1 cellular context compared by ENCODE assay signal in the genomic region with DNA sequence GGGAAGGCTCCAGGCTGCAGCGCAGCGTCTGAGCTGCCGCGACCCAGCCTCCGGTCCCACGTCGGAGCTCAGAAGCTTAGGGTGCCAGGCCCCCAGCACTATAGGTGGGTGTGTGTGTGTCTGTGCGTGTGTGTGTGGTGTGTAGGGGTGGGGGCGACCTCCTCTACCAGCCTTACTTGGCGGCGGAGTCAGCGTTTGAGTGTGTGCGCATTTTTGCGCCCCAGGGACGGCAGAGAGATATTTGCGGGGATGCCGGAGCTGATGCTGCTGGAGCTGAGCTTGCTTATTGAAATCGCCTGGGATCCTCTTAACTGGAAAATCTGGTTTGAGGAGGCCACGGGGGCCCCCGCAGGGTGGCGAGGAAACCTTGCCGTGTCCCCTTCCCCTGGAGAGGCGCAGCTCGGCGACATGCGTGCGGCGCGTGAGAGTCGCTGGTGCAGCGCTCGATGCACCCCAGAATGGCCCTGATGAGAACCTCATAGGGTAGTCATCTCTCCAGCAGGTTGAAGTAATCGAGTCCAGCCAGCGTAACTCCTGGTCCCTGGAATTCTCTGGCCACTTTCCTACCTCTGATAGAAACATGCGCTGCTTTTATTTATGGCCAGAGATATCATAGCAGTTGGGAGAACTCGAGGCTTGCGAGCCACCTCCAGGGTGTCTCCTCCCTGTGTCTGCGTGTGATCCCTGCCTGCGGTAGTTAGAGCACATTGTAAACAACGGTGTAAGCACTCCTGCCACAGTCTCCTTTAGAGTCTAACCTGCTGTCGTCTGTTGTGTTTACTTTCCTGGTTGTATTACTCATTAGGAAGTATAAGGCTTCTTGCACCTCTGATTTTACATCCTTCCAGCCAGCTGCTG.
TF ChIP-seq lines count a peak whose summit lies in the region.

No MANE protein-coding gene starts in this region.

TF ChIP-seq in WTC11, 78 proteins besides CTCF, POLR2A, EP300 and RAD21 (continued from another document):
- TF ChIP-seq, protein P1, sequence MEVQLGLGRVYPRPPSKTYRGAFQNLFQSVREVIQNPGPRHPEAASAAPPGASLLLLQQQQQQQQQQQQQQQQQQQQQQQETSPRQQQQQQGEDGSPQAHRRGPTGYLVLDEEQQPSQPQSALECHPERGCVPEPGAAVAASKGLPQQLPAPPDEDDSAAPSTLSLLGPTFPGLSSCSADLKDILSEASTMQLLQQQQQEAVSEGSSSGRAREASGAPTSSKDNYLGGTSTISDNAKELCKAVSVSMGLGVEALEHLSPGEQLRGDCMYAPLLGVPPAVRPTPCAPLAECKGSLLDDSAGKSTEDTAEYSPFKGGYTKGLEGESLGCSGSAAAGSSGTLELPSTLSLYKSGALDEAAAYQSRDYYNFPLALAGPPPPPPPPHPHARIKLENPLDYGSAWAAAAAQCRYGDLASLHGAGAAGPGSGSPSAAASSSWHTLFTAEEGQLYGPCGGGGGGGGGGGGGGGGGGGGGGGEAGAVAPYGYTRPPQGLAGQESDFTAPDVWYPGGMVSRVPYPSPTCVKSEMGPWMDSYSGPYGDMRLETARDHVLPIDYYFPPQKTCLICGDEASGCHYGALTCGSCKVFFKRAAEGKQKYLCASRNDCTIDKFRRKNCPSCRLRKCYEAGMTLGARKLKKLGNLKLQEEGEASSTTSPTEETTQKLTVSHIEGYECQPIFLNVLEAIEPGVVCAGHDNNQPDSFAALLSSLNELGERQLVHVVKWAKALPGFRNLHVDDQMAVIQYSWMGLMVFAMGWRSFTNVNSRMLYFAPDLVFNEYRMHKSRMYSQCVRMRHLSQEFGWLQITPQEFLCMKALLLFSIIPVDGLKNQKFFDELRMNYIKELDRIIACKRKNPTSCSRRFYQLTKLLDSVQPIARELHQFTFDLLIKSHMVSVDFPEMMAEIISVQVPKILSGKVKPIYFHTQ (CRISPR knock-in tag; IDR thresholded peaks at IDR 0.05), result no peak
- TF ChIP-seq ZBTB43 (CRISPR knock-in tag; IDR thresholded peaks at IDR 0.05), result 0 out of 2 replicates have a peak, but pooled peaks have one; percentile 51
- TF ChIP-seq ZNF219 (CRISPR knock-in tag; IDR thresholded peaks at IDR 0.05; ENCODE audit: borderline replicate concordance), result no peak
- no peak for TF ChIP-seq NR2C2 (CRISPR knock-in tag; IDR thresholded peaks at IDR 0.05)
- no peak for TF ChIP-seq GRHL2 (CRISPR knock-in tag; IDR thresholded peaks at IDR 0.05; ENCODE audit: insufficient replicate concordance, severe bottlenecking)
